In genomic region chr18:67219821-67220220, GRCh38 we compare ENCODE assay signal across 24 cellular contexts.
"Had no signal": no experiment of that assay in that cellular context is flagged by ENCODE, and none has a peak within 500 bp of the region (broad histone marks: within the 10 kb centered on the region; RNA-seq: fewer than 3 reads in every experiment).

No MANE protein-coding gene starts in this region.

- H3K4me3 ChIP-seq: left lung, lower lobe of right lung, spleen, tibial nerve had no signal

- H3K36me3 ChIP-seq: brain microvascular endothelial cell, left lung, lower lobe of right lung, spleen, tibial nerve had no signal

- H3K4me3 Mint-ChIP-seq: activated CD4-positive, alpha-beta memory T cell treated with anti-CD3 and anti-CD28 coated beads for 36 hours; activated CD4-positive, alpha-beta T cell treated with anti-CD3 and anti-CD28 coated beads, Interleukin-2, amount 10 ng/mL, durations not matched to agents 24 days and 14 days; endodermal cell; natural killer cell; T-helper 1 cell treated with Interleukin-12 subunit alpha and Interleukin-12 subunit beta and Interleukin-4 antibody, amounts not matched to agents 30 μg/mL and 1 μg/mL, for 36 hours had no signal

- H3K27ac Mint-ChIP-seq: activated CD4-positive, alpha-beta memory T cell treated with anti-CD3 and anti-CD28 coated beads for 36 hours; activated CD4-positive, alpha-beta T cell treated with anti-CD3 and anti-CD28 coated beads, Interleukin-2, amount 10 ng/mL, durations not matched to agents 24 days and 14 days; endodermal cell; natural killer cell; T-helper 1 cell treated with Interleukin-12 subunit alpha and Interleukin-12 subunit beta and Interleukin-4 antibody, amounts not matched to agents 30 μg/mL and 1 μg/mL, for 36 hours had no signal

- DNase-seq: activated CD4-positive, alpha-beta memory T cell treated with anti-CD3 and anti-CD28 coated beads for 36 hours; activated CD4-positive, alpha-beta T cell treated with anti-CD3 and anti-CD28 coated beads, Interleukin-2, amount 10 ng/mL, durations not matched to agents 24 days and 14 days; activated CD4-positive, CD25-positive, alpha-beta regulatory T cell treated with anti-CD3 and anti-CD28 coated beads, Interleukin-2, amount 50 U/mL, for 72 hours; activated CD8-positive, alpha-beta memory T cell treated with anti-CD3 and anti-CD28 coated beads, Interleukin-2, amount 50 U/mL, for 4 hours; activated gamma-delta T cell treated with Interleukin-2 at 50 U/mL for 16 hours; activated naive CD4-positive, alpha-beta T cell treated with anti-CD3 and anti-CD28 coated beads, Interleukin-2, amount 50 U/mL, for 16 hours; activated T-cell treated with anti-CD3 and anti-CD28 coated beads, Interleukin-2, amount 50 U/mL, for 1 hour; amniotic stem cell; brain microvascular endothelial cell; endodermal cell; left lung; lower lobe of right lung; mesendoderm; natural killer cell; right cardiac atrium; spleen; stimulated activated naive CD4-positive, alpha-beta T cell; T1000 had no signal

- FAIRE-seq: astrocyte, frontal cortex, islet of Langerhans had no signal

- H3K27me3 Mint-ChIP-seq: activated CD4-positive, alpha-beta memory T cell treated with anti-CD3 and anti-CD28 coated beads for 36 hours; activated CD4-positive, alpha-beta T cell treated with anti-CD3 and anti-CD28 coated beads, Interleukin-2, amount 10 ng/mL, durations not matched to agents 24 days and 14 days had no signal

- H3K27me3 ChIP-seq: brain microvascular endothelial cell, left lung, spleen, tibial nerve had no signal

- H3K4me1 ChIP-seq: left lung, lower lobe of right lung, tibial nerve had no signal

- H3K36me3 Mint-ChIP-seq: activated CD4-positive, alpha-beta memory T cell treated with anti-CD3 and anti-CD28 coated beads for 36 hours; natural killer cell had no signal

- H3K9me3 Mint-ChIP-seq: activated CD4-positive, alpha-beta memory T cell treated with anti-CD3 and anti-CD28 coated beads for 36 hours; activated CD4-positive, alpha-beta T cell treated with anti-CD3 and anti-CD28 coated beads, Interleukin-2, amount 10 ng/mL, durations not matched to agents 24 days and 14 days; endodermal cell; natural killer cell; T-helper 1 cell treated with Interleukin-12 subunit alpha and Interleukin-12 subunit beta and Interleukin-4 antibody, amounts not matched to agents 30 μg/mL and 1 μg/mL, for 36 hours had no signal

- H3K27ac ChIP-seq: brain microvascular endothelial cell, epithelial cell of prostate, left lung, lower lobe of right lung, spleen, tibial nerve had no signal

- H3K9me3 ChIP-seq: left lung, lower lobe of right lung, spleen, tibial nerve had no signal

- H3K4me1 Mint-ChIP-seq: activated CD4-positive, alpha-beta T cell treated with anti-CD3 and anti-CD28 coated beads, Interleukin-2, amount 10 ng/mL, durations not matched to agents 24 days and 14 days; endodermal cell; natural killer cell had no signal

- ATAC-seq: left lung, lower lobe of right lung, natural killer cell, right cardiac atrium had no signal
